Comparison of ENCODE assay signal across 1 cellular context in genomic region chr2:236638707-236639106, GRCh38.
TF ChIP-seq lines count a peak whose summit lies in the region.

No MANE protein-coding gene starts in this region.

TF ChIP-seq in H1, 55 proteins besides CTCF, POLR2A, EP300 and RAD21:
- TF ChIP-seq CHD2 (IDR thresholded peaks at IDR 0.05; ENCODE audit: low read length) (no peak), HDAC2 (IDR thresholded peaks at IDR 0.05; ENCODE audit: borderline replicate concordance in 1 of 2, low read depth in 2 of 2, low read length in 2 of 2) (no peak), SIX5 (IDR thresholded peaks at IDR 0.05; ENCODE audit: low read depth, low read length) (no peak), RFX5 (IDR thresholded peaks at IDR 0.05; ENCODE audit: borderline replicate concordance, low read depth, low read length) (no peak), BACH1 (IDR thresholded peaks at IDR 0.05; ENCODE audit: low read length) (no peak), BRCA1 (IDR thresholded peaks at IDR 0.05; ENCODE audit: low read depth, low read length) (no peak)
TF ChIP-seq in H1: peak in this region for 0.
